Comparison of ENCODE assay signal across 11 cellular contexts in the genomic region with DNA sequence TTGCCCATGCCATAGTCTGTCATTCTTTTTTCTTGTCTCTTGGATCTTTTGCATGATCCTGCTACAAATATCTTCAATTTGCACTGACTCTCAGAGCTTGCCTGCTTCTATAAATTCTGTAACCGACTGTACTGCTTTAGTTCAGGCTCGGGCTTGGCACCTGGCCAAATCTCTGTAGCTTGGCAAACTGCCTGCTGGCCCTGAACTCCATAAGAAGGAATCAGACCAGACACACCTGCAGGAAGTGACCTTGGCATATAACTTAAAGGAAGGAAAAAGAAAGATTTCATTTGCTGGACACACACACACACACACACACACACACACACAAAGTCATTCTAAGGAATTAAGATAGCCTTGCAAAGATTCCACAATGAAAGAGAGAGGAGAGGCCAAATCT.
DNase-seq lines count a peak whose midpoint lies in the region; ATAC-seq and TF ChIP-seq lines count a peak whose summit lies in the region.
"Had no signal": no experiment of that assay in that cellular context is flagged by ENCODE, and none has a peak within 500 bp of the region (broad histone marks: within the 10 kb centered on the region; RNA-seq: fewer than 3 reads in every experiment).

No MANE protein-coding gene starts in this region.

- H3K9ac ChIP-seq in colonic mucosa (ENCODE audit: low read depth in 2 of 2, low read length in 2 of 2) = no peak overlapping the region

- no peaks in the 10 kb centered on the region for H3K9me3 ChIP-seq in colonic mucosa
- H3K9me3 ChIP-seq in ovary = no peaks in the 10 kb centered on the region

- H3K4me3 ChIP-seq in colonic mucosa = no peak overlapping the region
- H3K4me3 ChIP-seq in ovary = no peak overlapping the region

- H3K4me1 ChIP-seq in colonic mucosa (no peaks in the 10 kb centered on the region), ovary (ENCODE audit: insufficient read depth) (no peaks in the 10 kb centered on the region)

- H3K27ac ChIP-seq in colonic mucosa (no peak overlapping the region), ovary (no peak overlapping the region)

- DNase-seq in HK-2 (ENCODE audit: unreplicated experiment) (peak; percentile 6), NCI-H2227 (lab: John Stamatoyannopoulos, UW; ENCODE audit: unreplicated experiment) (peak; percentile 89), colonic mucosa (peak; percentile 94), ovary (peak in 3 of 5 donors; percentile 21 to 38 (median 36)), CD1c-positive myeloid dendritic cell (ENCODE audit: extremely low spot score) (no peak)
- DNase-seq: activated CD4-positive, alpha-beta T cell treated with anti-CD3 and anti-CD28 coated beads, Interleukin-2, amount 10 ng/mL, durations not matched to agents 7 days and 5 days; naive B cell; NCI-H187 treated with DMSO at 0.1 percent for 48 hours had no signal

- intact Hi-C loops in colonic mucosa (cut with DNase I) (no loop called here), ovary (cut with DNase I) (no loop called here)

- ATAC-seq in GM21576 (IDR thresholded peaks at IDR 0.05; ENCODE audit: unreplicated experiment) = no peak
- ATAC-seq in HG02642 (IDR thresholded peaks at IDR 0.05; ENCODE audit: poor library complexity, unreplicated experiment) = no peak
- ATAC-seq in activated CD4-positive, CD25-positive, alpha-beta regulatory T cell treated with anti-CD3 and anti-CD28 coated beads, Interleukin-2, amount 50 U/mL, for 24 hours = no peak

- 0 to 2% (median 1%) methylated on average over 2 of the region's 2 CpGs for WGBS in ovary, 3 donors

- TF ChIP-seq POLR2A in ovary (IDR thresholded peaks at IDR 0.05) = no peak

- H3K27me3 ChIP-seq in colonic mucosa (no peaks in the 10 kb centered on the region), ovary (no peaks in the 10 kb centered on the region)

- no peak for TF ChIP-seq EP300 in ovary (IDR thresholded peaks at IDR 0.05)

- TF ChIP-seq CTCF in colonic mucosa (IDR thresholded peaks at IDR 0.05) (no peak), ovary (IDR thresholded peaks at IDR 0.05) (no peak)

- H3K36me3 ChIP-seq in colonic mucosa = no peaks in the 10 kb centered on the region
- no peaks in the 10 kb centered on the region for H3K36me3 ChIP-seq in ovary
